Comparison of ENCODE assay signal across 17 cellular contexts in genomic region chr3:98906230-98906629, GRCh38. TPM values are rescaled to one million over a fixed set of nuclear protein-coding genes. Genes with fewer than 3 reads are reported as not detected.
DNase-seq lines count a peak whose midpoint lies in the region; ATAC-seq, FAIRE-seq and TF ChIP-seq lines count a peak whose summit lies in the region.
"Had no signal": no experiment of that assay in that cellular context is flagged by ENCODE, and none has a peak within 500 bp of the region (broad histone marks: within the 10 kb centered on the region; RNA-seq: fewer than 3 reads in every experiment).

No MANE protein-coding gene starts in this region.

- H3K36me3 ChIP-seq in brain microvascular endothelial cell (replicated peaks) (no peaks in the 10 kb centered on the region), keratinocyte (ENCODE audit: control insufficient read depth in 2 of 2, extremely low read depth in 1 of 2, insufficient read depth in 2 of 2, low read length in 2 of 2) (no peaks in the 10 kb centered on the region)
- H3K36me3 ChIP-seq: uterus had no signal

- in situ Hi-C loops in brain microvascular endothelial cell (cut with HindIII; ENCODE audit: low pct_ligation_motif_present, low sequenced_read_pairs) = no loop called here

- TF ChIP-seq CTCF in AG04450 (IDR thresholded peaks at IDR 0.05; ENCODE audit: low read depth, low read length) (no peak), brain microvascular endothelial cell (IDR thresholded peaks at IDR 0.05; ENCODE audit: low read depth, low read length, missing control alignments) (no peak), keratinocyte (optimal IDR thresholded peaks at IDR 0.05 in 1 of 3, IDR thresholded peaks at IDR 0.05 in 1 of 3, conservative IDR thresholded peaks at IDR 0.05 in 1 of 3; ENCODE audit: extremely low read depth in 1 of 3, insufficient read depth in 2 of 3, low read length in 3 of 3) (no peak)

- H3K9ac ChIP-seq in keratinocyte (ENCODE audit: control insufficient read depth, extremely low read depth, insufficient read depth, low read length) = no peak overlapping the region

- peaks cover 9% of the 10 kb centered on the region for H3K4me1 Mint-ChIP-seq in T-helper 17 cell
- peaks cover 7% of the 10 kb centered on the region for H3K4me1 Mint-ChIP-seq in activated naive CD8-positive, alpha-beta T cell treated with anti-CD3 and anti-CD28 coated beads, Interleukin-2, amount 50 U/mL, for 24 hours

- H3K27ac ChIP-seq in AG04450 (ENCODE audit: low read depth, low read length) (peak overlapping the region; percentile 82), brain microvascular endothelial cell (peak overlapping the region; percentile 91), keratinocyte (ENCODE audit: control insufficient read depth, insufficient read depth, low read length) (peak overlapping the region; percentile 27)

- no peak overlapping the region for H3K4me3 ChIP-seq in AG04450 (ENCODE audit: low read depth, low read length)
- H3K4me3 ChIP-seq in brain microvascular endothelial cell (ENCODE audit: low read depth, low read length) = no peak overlapping the region
- H3K4me3 ChIP-seq in keratinocyte (ENCODE audit: control insufficient read depth in 2 of 3, extremely low read depth in 1 of 3, insufficient read depth in 2 of 3, low read depth in 1 of 3, low read length in 3 of 3) = peak overlapping the region in 1 of 3 experiments; percentile 14
- H3K4me3 ChIP-seq: K562, uterus had no signal

- H3K27me3 ChIP-seq in AG04450 (ENCODE audit: control insufficient read depth, insufficient read depth, low read length) (no peaks in the 10 kb centered on the region), brain microvascular endothelial cell (replicated peaks) (no peaks in the 10 kb centered on the region), keratinocyte (ENCODE audit: control insufficient read depth, extremely low read depth, insufficient read depth, low read length) (no peaks in the 10 kb centered on the region)
- H3K27me3 ChIP-seq: uterus had no signal

- H3K4me1 ChIP-seq in keratinocyte (ENCODE audit: control insufficient read depth, extremely low read depth, insufficient read depth, low read length) = peaks cover 31% of the 10 kb centered on the region
- H3K4me1 ChIP-seq: uterus had no signal

- no peak for FAIRE-seq in HTR-8/SVneo (lab: Jason Lieb, UNC)
- peak; percentile 89 for FAIRE-seq in keratinocyte (lab: Jason Lieb, UNC)
- FAIRE-seq: GM18507, K562 had no signal

- POLR2A ChIA-PET in AG04450 (lab: Yijun Ruan, JAX) = interaction anchor here (1.2 kb wide), 1 partner anchor 12 kb away, joined by 3 read pairs; no protein-coding TSS in a partner anchor

- peak overlapping the region; percentile 66 for H3K4me2 ChIP-seq in keratinocyte (ENCODE audit: control insufficient read depth, extremely low read depth, insufficient read depth, low read depth, low read length)

- peak; percentile 59 for DNase-seq in AG04450 (ENCODE audit: low read depth, low spot score)
- peak; percentile 41 for DNase-seq in HTR-8/SVneo (ENCODE audit: insufficient read length, low spot score)
- peak; percentile 70 for DNase-seq in brain microvascular endothelial cell
- no peak for DNase-seq in keratinocyte (ENCODE audit: low read depth, low spot score)
- DNase-seq in T-helper 17 cell = no peak
- no peak for DNase-seq in activated naive CD8-positive, alpha-beta T cell treated with anti-CD3 and anti-CD28 coated beads, Interleukin-2, amount 50 U/mL, for 24 hours
- DNase-seq: activated CD8-positive, alpha-beta memory T cell treated with anti-CD3 and anti-CD28 coated beads, Interleukin-2, amount 50 U/mL, for 4 hours; AML-193; effector memory CD4-positive, alpha-beta T cell; NCI-H774; posterior cingulate gyrus; SHP77 treated with DMSO at 0.1 percent for 48 hours; uterus had no signal

- H3K4me3 Mint-ChIP-seq in T-helper 17 cell = no peak overlapping the region
- H3K4me3 Mint-ChIP-seq in activated naive CD8-positive, alpha-beta T cell treated with anti-CD3 and anti-CD28 coated beads, Interleukin-2, amount 50 U/mL, for 24 hours = no peak overlapping the region

- no peaks in the 10 kb centered on the region for H3K9me1 ChIP-seq in keratinocyte (ENCODE audit: control insufficient read depth, extremely low read depth, insufficient read depth, low read length)

- no peak for ATAC-seq in HG03108 (IDR thresholded peaks at IDR 0.05; ENCODE audit: unreplicated experiment)
- no peak for ATAC-seq in T-helper 17 cell
- no peak for ATAC-seq in activated naive CD8-positive, alpha-beta T cell treated with anti-CD3 and anti-CD28 coated beads, Interleukin-2, amount 50 U/mL, for 24 hours
- no peak for ATAC-seq in GM19463 (IDR thresholded peaks at IDR 0.05; ENCODE audit: unreplicated experiment)
- ATAC-seq: K562 had no signal

- no peaks in the 10 kb centered on the region for H4K20me1 ChIP-seq in keratinocyte (ENCODE audit: control insufficient read depth, extremely low read depth, insufficient read depth, low read length)

- peaks cover 17% of the 10 kb centered on the region for H3K79me2 ChIP-seq in keratinocyte (ENCODE audit: control insufficient read depth, insufficient read depth, low read length)

- H3K36me3 Mint-ChIP-seq in T-helper 17 cell (ENCODE audit: low read depth) = peaks cover 2% of the 10 kb centered on the region
- H3K36me3 Mint-ChIP-seq in activated naive CD8-positive, alpha-beta T cell treated with anti-CD3 and anti-CD28 coated beads, Interleukin-2, amount 50 U/mL, for 24 hours (ENCODE audit: low read depth) = no peaks in the 10 kb centered on the region

- no peaks in the 10 kb centered on the region; the same call in 1 of the 2 replicates for H3K9me3 ChIP-seq in AG04450 (ENCODE audit: control insufficient read depth, insufficient read depth, low read length)
- no peaks in the 10 kb centered on the region for H3K9me3 ChIP-seq in keratinocyte (ENCODE audit: control insufficient read depth, low read depth, low read length)
- H3K9me3 ChIP-seq in T-helper 17 cell (ENCODE audit: control insufficient read depth, low read length, poor library complexity, severe bottlenecking) = no peaks in the 10 kb centered on the region
- H3K9me3 ChIP-seq: uterus had no signal

- H3K9me3 Mint-ChIP-seq in activated naive CD8-positive, alpha-beta T cell treated with anti-CD3 and anti-CD28 coated beads, Interleukin-2, amount 50 U/mL, for 24 hours = peaks cover 1% of the 10 kb centered on the region

- CTCF ChIA-PET in AG04450 (lab: Charles Lee) = interaction anchor here (1.1 kb wide), 1 partner anchor 89 kb away, joined by 3 read pairs; no protein-coding TSS in a partner anchor

- H2AFZ ChIP-seq in keratinocyte (ENCODE audit: control insufficient read depth, low read length) = no peak overlapping the region

- peaks cover 31% of the 10 kb centered on the region for H3K27me3 Mint-ChIP-seq in T-helper 17 cell
- peaks cover 37% of the 10 kb centered on the region for H3K27me3 Mint-ChIP-seq in activated naive CD8-positive, alpha-beta T cell treated with anti-CD3 and anti-CD28 coated beads, Interleukin-2, amount 50 U/mL, for 24 hours

- dilution Hi-C loops in keratinocyte (cut with MboI; ENCODE audit: extremely low pct_ligation_motif_present, low sequenced_read_pairs) = no loop called here

- H3K27ac Mint-ChIP-seq in T-helper 17 cell = no peak overlapping the region
- H3K27ac Mint-ChIP-seq in activated naive CD8-positive, alpha-beta T cell treated with anti-CD3 and anti-CD28 coated beads, Interleukin-2, amount 50 U/mL, for 24 hours = no peak overlapping the region

RNA-seq across cellular contexts. Expression of gene DCBLD2, which starts 4.7 kb away (rescaled TPM):
- polyA plus RNA-seq in AG04450 (2011; rRNA removed) (158 and 202 TPM in 2 replicates), keratinocyte (226 to 552 TPM (median 465 TPM) in 3 replicates)
- polyA minus RNA-seq in AG04450 (2011; rRNA and poly(A)+ RNA removed) = 159 and 209 TPM in 2 replicates
- 43.5 TPM for polyA plus RNA-seq in keratinocyte (2011; ENCODE audit: low read depth)
- 139 and 276 TPM in 2 replicates for polyA plus RNA-seq in keratinocyte (2011; cell fraction: cytosol; rRNA removed)
- 427 and 537 TPM in 2 replicates for polyA plus RNA-seq in keratinocyte (2011; cell fraction: nucleus; rRNA removed)
- 47.0 and 314 TPM in 2 replicates for polyA plus RNA-seq in keratinocyte (2012; ENCODE audit: low replicate concordance)
- polyA minus RNA-seq in keratinocyte = 309 to 761 TPM (median 397 TPM) in 3 replicates
- polyA minus RNA-seq in keratinocyte (2011; cell fraction: cytosol; rRNA and poly(A)+ RNA removed) = 419 TPM
- 805 and 1,429 TPM in 2 replicates for polyA minus RNA-seq in keratinocyte (2011; cell fraction: nucleus; rRNA and poly(A)+ RNA removed)
- 1 to 10 TPM in 1 of 2 donors, under 1 TPM in 1; 0.37 to 2.0 TPM for total RNA-seq in T-helper 17 cell

Comparison
In these comparisons a context has a peak if more than half of its experiments do, and no peak if none do; other contexts are left out.
1. DNase-seq: peak in AG04450 (single experiment), HTR-8/SVneo (single experiment) and brain microvascular endothelial cell (single experiment); none in keratinocyte (single experiment), T-helper 17 cell (0 of 3) and activated naive CD8-positive, alpha-beta T cell treated with anti-CD3 and anti-CD28 coated beads, Interleukin-2, amount 50 U/mL, for 24 hours (single experiment).
2. H3K27ac ChIP-seq: peak in every context shown above with its lines; median percentile 91 in brain microvascular endothelial cell; 82 in AG04450; 27 in keratinocyte.